27 cellular contexts compared by ENCODE assay signal in genomic region chr12:83886479-83886878, GRCh38.
"Had no signal": no experiment of that assay in that cellular context is flagged by ENCODE, and none has a peak within 500 bp of the region (broad histone marks: within the 10 kb centered on the region; RNA-seq: fewer than 3 reads in every experiment).

No MANE protein-coding gene starts in this region.

- H3K4me3 ChIP-seq: colonic mucosa, coronary artery, dorsolateral prefrontal cortex, esophagus muscularis mucosa, esophagus squamous epithelium, gastrocnemius medialis, gastroesophageal sphincter, heart left ventricle, heart right ventricle had no signal

- H3K4me1 ChIP-seq: colonic mucosa, esophagus muscularis mucosa, esophagus squamous epithelium, gastrocnemius medialis, gastroesophageal sphincter, heart left ventricle, heart right ventricle had no signal

- H3K27me3 ChIP-seq: colonic mucosa, dorsolateral prefrontal cortex, esophagus muscularis mucosa, esophagus squamous epithelium, foreskin keratinocyte, gastrocnemius medialis, gastroesophageal sphincter, heart left ventricle, heart right ventricle had no signal

- DNase-seq: colonic mucosa; cortex of kidney; dermis blood vessel endothelial cell; dorsolateral prefrontal cortex; effector CD4-positive, alpha-beta T cell; effector CD8-positive, alpha-beta T cell; effector memory CD4-positive, alpha-beta T cell; effector memory CD8-positive, alpha-beta T cell; endodermal cell; erythroblast; esophagus squamous epithelium; foreskin fibroblast; foreskin keratinocyte; foreskin melanocyte; gastrocnemius medialis; glutamatergic neuron; head of caudate nucleus; heart left ventricle; heart right ventricle had no signal

- FAIRE-seq: colon, endothelial cell of umbilical vein, frontal cortex had no signal

- H3K9me3 ChIP-seq: colonic mucosa, esophagus muscularis mucosa, esophagus squamous epithelium, gastrocnemius medialis, gastroesophageal sphincter had no signal

- H3K27ac ChIP-seq: colonic mucosa, coronary artery, dorsolateral prefrontal cortex, epithelial cell of prostate, esophagus muscularis mucosa, esophagus squamous epithelium, foreskin keratinocyte, gastrocnemius medialis, gastroesophageal sphincter, heart left ventricle, heart right ventricle had no signal

- H3K36me3 ChIP-seq: colonic mucosa, esophagus muscularis mucosa, esophagus squamous epithelium, gastrocnemius medialis, gastroesophageal sphincter, heart left ventricle, heart right ventricle had no signal

- ATAC-seq: effector memory CD8-positive, alpha-beta T cell; esophagus mucosa; foreskin keratinocyte; gastrocnemius medialis; gastroesophageal sphincter; heart left ventricle; heart right ventricle had no signal
